26 cellular contexts compared by ENCODE assay signal in the genomic region with DNA sequence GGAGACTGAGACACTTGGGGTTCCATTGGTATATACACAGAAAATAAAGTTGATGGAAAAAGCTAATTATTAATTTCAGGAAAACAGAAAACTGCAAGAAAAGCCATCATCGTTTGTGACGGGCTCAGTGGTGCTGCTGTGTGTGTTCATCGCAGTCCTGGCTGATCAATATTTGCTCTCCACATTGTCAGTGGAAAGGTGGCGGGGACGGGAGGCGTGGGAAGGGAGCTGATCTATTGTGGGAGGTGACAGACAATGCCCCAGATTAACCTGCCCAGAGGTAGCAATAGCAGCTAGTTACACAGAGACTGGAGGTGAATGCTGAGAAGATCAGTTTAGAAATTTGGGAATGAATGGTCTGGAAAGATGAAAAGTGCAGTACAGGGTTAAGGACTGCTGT.
"Had no signal": no experiment of that assay in that cellular context is flagged by ENCODE, and none has a peak within 500 bp of the region (broad histone marks: within the 10 kb centered on the region; RNA-seq: fewer than 3 reads in every experiment).

No MANE protein-coding gene starts in this region.

- ATAC-seq: activated CD4-positive, CD25-positive, alpha-beta regulatory T cell treated with anti-CD3 and anti-CD28 coated beads, Interleukin-2, amount 50 U/mL, for 24 hours; body of pancreas; naive thymus-derived CD4-positive, alpha-beta T cell; pancreas; psoas muscle; stimulated activated naive CD8-positive, alpha-beta T cell treated with anti-CD3 and anti-CD28 coated beads, Interleukin-15, amount 100 ng/mL, for 72 hours; T-helper 17 cell had no signal

- H3K4me3 Mint-ChIP-seq: activated CD4-positive, alpha-beta memory T cell treated with anti-CD3 and anti-CD28 coated beads, Interleukin-2, amount 10 ng/mL, durations not matched to agents 7 days and 5 days; activated CD4-positive, alpha-beta T cell treated with anti-CD3 and anti-CD28 coated beads, Interleukin-2, amount 10 ng/mL, durations not matched to agents 24 days and 14 days; activated naive CD4-positive, alpha-beta T cell treated with anti-CD3 and anti-CD28 coated beads, Interleukin-2, amount 50 U/mL, for 24 hours; activated T-helper 1 cell treated with anti-CD3 and anti-CD28 coated beads, Interleukin-12 subunit alpha, Interleukin-12 subunit beta, Interleukin-2, Interleukin-4 antibody, amounts not matched to agents 30 ng/mL and 10 ng/mL and 1 ng/mL, durations not matched to agents 14 hours and 24 hours and 36 hours; naive thymus-derived CD4-positive, alpha-beta T cell; neural crest cell; stimulated activated naive CD8-positive, alpha-beta T cell treated with anti-CD3 and anti-CD28 coated beads, Interleukin-15, amount 100 ng/mL, for 72 hours; T-helper 17 cell had no signal

- H3K27me3 Mint-ChIP-seq: activated CD4-positive, alpha-beta memory T cell treated with anti-CD3 and anti-CD28 coated beads, Interleukin-2, amount 10 ng/mL, durations not matched to agents 7 days and 5 days; activated naive CD4-positive, alpha-beta T cell treated with anti-CD3 and anti-CD28 coated beads, Interleukin-2, amount 50 U/mL, for 24 hours had no signal

- H3K27ac Mint-ChIP-seq: activated CD4-positive, alpha-beta memory T cell treated with anti-CD3 and anti-CD28 coated beads, Interleukin-2, amount 10 ng/mL, durations not matched to agents 7 days and 5 days; activated CD4-positive, alpha-beta T cell treated with anti-CD3 and anti-CD28 coated beads, Interleukin-2, amount 10 ng/mL, durations not matched to agents 24 days and 14 days; activated naive CD4-positive, alpha-beta T cell treated with anti-CD3 and anti-CD28 coated beads, Interleukin-2, amount 50 U/mL, for 24 hours; activated T-helper 1 cell treated with anti-CD3 and anti-CD28 coated beads, Interleukin-12 subunit alpha, Interleukin-12 subunit beta, Interleukin-2, Interleukin-4 antibody, amounts not matched to agents 30 ng/mL and 10 ng/mL and 1 ng/mL, durations not matched to agents 14 hours and 24 hours and 36 hours; immature natural killer cell; naive thymus-derived CD4-positive, alpha-beta T cell; stimulated activated naive CD8-positive, alpha-beta T cell treated with anti-CD3 and anti-CD28 coated beads, Interleukin-15, amount 100 ng/mL, for 72 hours; T-helper 17 cell had no signal

- H3K27me3 ChIP-seq: body of pancreas, cardiac muscle cell, hepatocyte, right atrium auricular region, suprapubic skin, tibial nerve had no signal

- DNase-seq: activated CD4-positive, alpha-beta memory T cell treated with anti-CD3 and anti-CD28 coated beads, Interleukin-2, amount 10 ng/mL, durations not matched to agents 7 days and 5 days; activated CD4-positive, alpha-beta T cell treated with anti-CD3 and anti-CD28 coated beads, Interleukin-2, amount 10 ng/mL, durations not matched to agents 24 days and 14 days; activated gamma-delta T cell; anterior cingulate cortex; body of pancreas; dermis blood vessel endothelial cell; effector CD8-positive, alpha-beta T cell; glutamatergic neuron; immature natural killer cell; kidney glomerular epithelial cell; left ventricle myocardium inferior; naive thymus-derived CD4-positive, alpha-beta T cell; stimulated activated CD4-positive, alpha-beta T cell treated with anti-CD3 and anti-CD28 coated beads, Interleukin-1b, Interleukin-23, amount 100 ng/mL, for 48 hours; stimulated activated naive CD8-positive, alpha-beta T cell treated with anti-CD3 and anti-CD28 coated beads, Interleukin-15, amount 100 ng/mL, for 72 hours; T-helper 17 cell had no signal

- H3K36me3 ChIP-seq: cardiac muscle cell, left ventricle myocardium inferior, pancreas, right atrium auricular region, suprapubic skin, tibial nerve had no signal

- H3K27ac ChIP-seq: body of pancreas, cardiac muscle cell, hepatocyte, left ventricle myocardium inferior, pancreas, psoas muscle, right atrium auricular region, suprapubic skin, tibial nerve had no signal

- H3K4me3 ChIP-seq: body of pancreas, cardiac muscle cell, hepatocyte, left ventricle myocardium inferior, pancreas, psoas muscle, right atrium auricular region, suprapubic skin, tibial nerve had no signal

- H3K36me3 Mint-ChIP-seq: activated naive CD4-positive, alpha-beta T cell treated with anti-CD3 and anti-CD28 coated beads, Interleukin-2, amount 50 U/mL, for 24 hours; naive thymus-derived CD4-positive, alpha-beta T cell had no signal

- H3K4me1 ChIP-seq: body of pancreas, left ventricle myocardium inferior, pancreas, psoas muscle, right atrium auricular region had no signal

- H3K4me1 Mint-ChIP-seq: activated CD4-positive, alpha-beta memory T cell treated with anti-CD3 and anti-CD28 coated beads, Interleukin-2, amount 10 ng/mL, durations not matched to agents 7 days and 5 days had no signal

- H3K9me3 Mint-ChIP-seq: activated naive CD4-positive, alpha-beta T cell treated with anti-CD3 and anti-CD28 coated beads, Interleukin-2, amount 50 U/mL, for 24 hours had no signal

- H3K9me3 ChIP-seq: body of pancreas, left ventricle myocardium inferior, pancreas, psoas muscle, right atrium auricular region, suprapubic skin, tibial nerve had no signal
